Comparison of ENCODE assay signal across 21 cellular contexts in genomic region chr1:98669355-98670296, GRCh38. TPM values are rescaled to one million over a fixed set of nuclear protein-coding genes. Genes with fewer than 3 reads are reported as not detected.
DNase-seq lines count a peak whose midpoint lies in the region; ATAC-seq and TF ChIP-seq lines count a peak whose summit lies in the region.
"Had no signal": no experiment of that assay in that cellular context is flagged by ENCODE, and none has a peak within 500 bp of the region (broad histone marks: within the 10 kb centered on the region; RNA-seq: fewer than 3 reads in every experiment).

No MANE protein-coding gene starts in this region.

- no peak overlapping the region for H3K27ac Mint-ChIP-seq in T-helper 17 cell
- H3K27ac Mint-ChIP-seq: activated naive CD4-positive, alpha-beta T cell treated with anti-CD3 and anti-CD28 coated beads, Interleukin-2, amount 50 U/mL, for 72 hours; activated T-helper 17 cell treated with anti-CD3 and anti-CD28 coated beads, Interleukin-2, amount 50 U/mL, for 72 hours; H9; neural progenitor cell had no signal

- H3K4me1 Mint-ChIP-seq in T-helper 17 cell, result no peaks in the 10 kb centered on the region
- H3K4me1 Mint-ChIP-seq: activated T-helper 17 cell treated with anti-CD3 and anti-CD28 coated beads, Interleukin-2, amount 50 U/mL, for 72 hours; neural progenitor cell had no signal

- intact Hi-C loops in sciatic nerve (cut with DNase I), result no loop called here

- H3K27me3 Mint-ChIP-seq in T-helper 17 cell, result peaks cover 9% of the 10 kb centered on the region

- no peak for TF ChIP-seq CTCF in fibroblast of the aortic adventitia (IDR thresholded peaks at IDR 0.05; ENCODE audit: insufficient read depth, low read length)

- H3K36me3 Mint-ChIP-seq in T-helper 17 cell (ENCODE audit: low read depth), result no peaks in the 10 kb centered on the region
- H3K36me3 Mint-ChIP-seq: activated naive CD4-positive, alpha-beta T cell treated with anti-CD3 and anti-CD28 coated beads, Interleukin-2, amount 50 U/mL, for 72 hours had no signal

- no peak overlapping the region for H3K4me3 ChIP-seq in fibroblast of the aortic adventitia (ENCODE audit: low read depth, low read length)
- H3K4me3 ChIP-seq: body of pancreas, hepatocyte, neural progenitor cell, stomach, upper lobe of right lung had no signal

- peak overlapping the region; percentile 19 for H3K4me3 Mint-ChIP-seq in T-helper 17 cell
- H3K4me3 Mint-ChIP-seq: activated T-helper 17 cell treated with anti-CD3 and anti-CD28 coated beads, Interleukin-2, amount 50 U/mL, for 72 hours; H9; neural progenitor cell had no signal

- DNase-seq in EH (ENCODE audit: low read depth) (peak; percentile 45), T-helper 17 cell (no peak), fibroblast of the aortic adventitia (ENCODE audit: low read depth) (peak; percentile 58), sciatic nerve (ENCODE audit: low spot score) (no peak), epidermal melanocyte (ENCODE audit: insufficient read length, low spot score) (no peak), cerebellar nuclear complex (lab: John Stamatoyannopoulos, UW) (no peak), activated T-cell treated with anti-CD3 and anti-CD28 coated beads for 4 hours (no peak)
- DNase-seq: body of pancreas; H9; MM.1S; NCI-H1436; NCI-H510A; NK-92 treated with Interleukin-12 subunit alpha and Interleukin-12 subunit beta, amount 100 ng/mL, for 24 hours; stomach; upper lobe of right lung had no signal

- ATAC-seq in T-helper 17 cell, result no peak
- peak; percentile 42 for ATAC-seq in sciatic nerve
- ATAC-seq: activated naive CD4-positive, alpha-beta T cell treated with anti-CD3 and anti-CD28 coated beads, Interleukin-2, amount 50 U/mL, for 72 hours; activated T-helper 17 cell treated with anti-CD3 and anti-CD28 coated beads, Interleukin-2, amount 50 U/mL, for 72 hours; body of pancreas; Panc1; upper lobe of right lung had no signal

- H3K9me3 ChIP-seq in T-helper 17 cell (ENCODE audit: control insufficient read depth, low read length, poor library complexity, severe bottlenecking), result no peaks in the 10 kb centered on the region
- H3K9me3 ChIP-seq: body of pancreas, stomach, upper lobe of right lung had no signal

RNA-seq across cellular contexts. Expression of gene SNX7, which starts 8.1 kb away (rescaled TPM):
- total RNA-seq in T-helper 17 cell (1 to 10 TPM in 1 of 2 donors, under 1 TPM in 1; 0.99 to 2.1 TPM), fibroblast of the aortic adventitia (ENCODE audit: low replicate concordance) (80.3 and 83.0 TPM in 2 replicates), sciatic nerve (24.5 TPM)
- total RNA-seq: T-helper 2 cell treated with Interferon-gamma antibody and Interleukin-4, amounts not matched to agents 100 ng/mL and 5 ng/mL, for 36 hours had no signal

Comparison
In these comparisons a context has a peak if more than half of its experiments do, and no peak if none do; other contexts are left out.
1. DNase-seq: peak in EH (single experiment) and fibroblast of the aortic adventitia (single experiment); none in T-helper 17 cell (0 of 3), sciatic nerve (single experiment), epidermal melanocyte (single experiment), cerebellar nuclear complex (0 of 2) and activated T-cell treated with anti-CD3 and anti-CD28 coated beads for 4 hours (single experiment).